ENCODE assay signal across 10 cellular contexts in the genomic region with DNA sequence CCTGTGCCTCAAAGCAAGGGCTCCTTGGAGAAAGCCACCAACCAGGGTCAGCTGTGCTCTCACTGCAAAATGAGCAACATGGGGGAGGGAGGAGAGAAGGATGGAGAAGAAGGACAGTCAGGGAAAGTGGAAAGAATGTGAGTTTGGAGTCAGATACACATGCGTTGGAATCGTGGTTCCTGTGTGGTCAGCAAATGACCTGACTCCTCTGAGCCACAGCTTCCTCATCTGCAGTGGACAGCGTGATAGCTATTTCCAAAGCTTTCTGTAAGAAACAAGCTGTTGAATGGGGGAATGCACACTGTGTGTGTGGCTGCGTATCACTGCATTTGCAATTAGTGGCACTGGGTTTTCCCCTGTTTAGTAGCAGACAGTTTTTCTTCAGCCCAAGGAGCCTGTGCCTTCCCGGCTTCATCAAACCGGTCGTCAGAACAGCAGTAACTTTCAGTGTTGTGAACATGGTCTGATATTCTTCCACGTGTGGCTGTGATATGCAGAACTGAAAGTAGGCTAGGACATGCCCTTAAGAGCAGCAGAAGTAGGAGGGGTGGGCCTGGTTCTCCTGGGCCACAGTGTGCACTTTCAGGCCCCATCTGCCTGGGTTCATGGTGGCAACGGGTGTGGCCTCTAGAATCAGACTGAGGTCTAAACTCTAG.
DNase-seq lines count a peak whose midpoint lies in the region; ATAC-seq, FAIRE-seq and TF ChIP-seq lines count a peak whose summit lies in the region.
"Had no signal": no experiment of that assay in that cellular context is flagged by ENCODE, and none has a peak within 500 bp of the region (broad histone marks: within the 10 kb centered on the region; RNA-seq: fewer than 3 reads in every experiment).

No MANE protein-coding gene starts in this region.

- no peak for TF ChIP-seq CTCF in D721Med (IDR thresholded peaks at IDR 0.05; ENCODE audit: insufficient read depth, missing control alignments)

- peaks cover 6 to 21% (median 10%) of the 10 kb centered on the region in 3 donors for H3K4me1 Mint-ChIP-seq in T-cell

- H3K9me3 Mint-ChIP-seq in T-cell = no peaks in the 10 kb centered on the region

- POLR2A ChIA-PET in T-cell (lab: Charles Lee) = no interaction called here

- no peaks in the 10 kb centered on the region for H3K36me3 Mint-ChIP-seq in T-cell

- peak; percentile 99 for ATAC-seq in GM19328 (IDR thresholded peaks at IDR 0.05; ENCODE audit: unreplicated experiment)
- ATAC-seq in HG03045 (IDR thresholded peaks at IDR 0.05; ENCODE audit: unreplicated experiment) = peak; percentile 91
- peak in 3 of 4 experiments; percentile 12 to 42 (median 24) for ATAC-seq in T-cell (replicated peaks in 1 of 4)

- DNase-seq in CD1c-positive myeloid dendritic cell (ENCODE audit: extremely low spot score) = peak; percentile 73
- DNase-seq in T-cell = peak in 1 of 34 experiments; percentile 21
- no peak for DNase-seq in D721Med (ENCODE audit: insufficient read length, low spot score)
- DNase-seq in NCI-H1105 treated with DMSO at 0.1 percent for 48 hours (lab: John Stamatoyannopoulos, UW) = no peak
- no peak for DNase-seq in T1000 (lab: John Stamatoyannopoulos, UW)
- no peak for DNase-seq in activated CD4-positive, alpha-beta T cell treated with anti-CD3 and anti-CD28 coated beads for 1 hour
- DNase-seq: activated CD4-positive, alpha-beta T cell treated with anti-CD3 and anti-CD28 coated beads, Interleukin-2, amount 50 U/mL, for 48 hours; cortex of kidney had no signal

- H3K4me3 Mint-ChIP-seq in T-cell = no peak overlapping the region

- CTCF ChIA-PET in T-cell (lab: Charles Lee) = interaction anchor here in 1 of 2 donors (1.0 kb wide), 1 partner anchor 11 kb away, joined by 4 read pairs; no protein-coding TSS in a partner anchor

- H3K27ac Mint-ChIP-seq in T-cell = no peak overlapping the region

- FAIRE-seq in D721Med (lab: Jason Lieb, UNC) = no peak

- H3K27me3 Mint-ChIP-seq in T-cell = peaks cover 0 to 4% of the 10 kb centered on the region in 2 donors

Comparison
In these comparisons a context has a peak if more than half of its experiments do, and no peak if none do; other contexts are left out.
1. ATAC-seq: peak in every context shown above with its lines; median percentile 99 in GM19328; 91 in HG03045; 24 in T-cell.